ENCODE assay signal across 8 cellular contexts in genomic region chr3:172512363-172512762, GRCh38. TPM values are rescaled to one million over a fixed set of nuclear protein-coding genes. Genes with fewer than 3 reads are reported as not detected.
DNase-seq lines count a peak whose midpoint lies in the region; ATAC-seq and TF ChIP-seq lines count a peak whose summit lies in the region.

No MANE protein-coding gene starts in this region.

- H3K4me1 Mint-ChIP-seq in CD4-positive, alpha-beta memory T cell: peaks cover 61 to 91% (median 76%) of the 10 kb centered on the region in 4 donors
- peaks cover 62% of the 10 kb centered on the region for H3K4me1 Mint-ChIP-seq in activated T-helper 17 cell treated with anti-CD3 and anti-CD28 coated beads, Interleukin-2, amount 50 U/mL, for 72 hours
- peaks cover 5 to 7% of the 10 kb centered on the region in 2 experiments; a peak in 1 of 4 replicates for H3K4me1 Mint-ChIP-seq in H9

- H3K27ac Mint-ChIP-seq in CD4-positive, alpha-beta memory T cell: peak overlapping the region; percentile 91 to 98 (median 95)
- H3K27ac Mint-ChIP-seq in activated T-helper 17 cell treated with anti-CD3 and anti-CD28 coated beads, Interleukin-2, amount 50 U/mL, for 72 hours: peak overlapping the region; percentile 82
- no peak overlapping the region; a peak in 1 of 7 replicates for H3K27ac Mint-ChIP-seq in H9

- H4K8ac ChIP-seq in H9 (replicated peaks; ENCODE audit: insufficient read length, low read depth, low read length): no peak overlapping the region

- H3K4ac ChIP-seq in H9 (ENCODE audit: low read depth, low read length): no peak overlapping the region

- H2BK120ac ChIP-seq in H9 (ENCODE audit: low read depth, low read length, poor library complexity, severe bottlenecking): no peak overlapping the region

- H3K79me1 ChIP-seq in H9 (ENCODE audit: insufficient read depth, low read depth, low read length, poor library complexity, severe bottlenecking): no peaks in the 10 kb centered on the region

- peaks cover 33% of the 10 kb centered on the region for H3K36me3 ChIP-seq in CD4-positive, alpha-beta memory T cell (ENCODE audit: insufficient read depth, low read length)
- no peaks in the 10 kb centered on the region for H3K36me3 ChIP-seq in MM.1S (replicated peaks; ENCODE audit: insufficient read depth, low read length)
- H3K36me3 ChIP-seq in right lobe of liver: peaks cover 0 to 71% (median 24%) of the 10 kb centered on the region in 4 donors
- H3K36me3 ChIP-seq in subcutaneous abdominal adipose tissue (ENCODE audit: control insufficient read depth in 5 of 5, insufficient read depth in 5 of 5, low read length in 5 of 5): peaks cover 34 to 68% (median 58%) of the 10 kb centered on the region in 5 donors
- peaks cover 0 to 52% of the 10 kb centered on the region in 2 donors for H3K36me3 ChIP-seq in vagina

- no peak overlapping the region for H2BK12ac ChIP-seq in H9 (ENCODE audit: insufficient read length, low read depth, low read length)

- no peaks in the 10 kb centered on the region for H3K23me2 ChIP-seq in H9 (ENCODE audit: insufficient read length, low read depth, low read length, poor library complexity, severe bottlenecking)

- H4K5ac ChIP-seq in H9 (ENCODE audit: insufficient read length, low read depth, low read length): no peak overlapping the region

- no peak overlapping the region for H3K56ac ChIP-seq in H9 (ENCODE audit: insufficient read length, low read depth, low read length)

- H3K79me2 ChIP-seq in MM.1S (ENCODE audit: low read length) (no peaks in the 10 kb centered on the region), H9 (ENCODE audit: insufficient read depth, low read length) (no peaks in the 10 kb centered on the region)

- H2BK15ac ChIP-seq in H9 (ENCODE audit: low read depth, low read length): no peak overlapping the region

- H2AK5ac ChIP-seq in H9 (ENCODE audit: insufficient read length, low read length): no peak overlapping the region

- H2BK5ac ChIP-seq in H9 (ENCODE audit: insufficient read length, low read length): no peak overlapping the region

- DNase-seq in CD4-positive, alpha-beta memory T cell: peak; percentile 46 to 76 (median 58)
- DNase-seq in MM.1S: peak; percentile 39
- DNase-seq in right lobe of liver: peak; percentile 63 to 83 (median 71)
- DNase-seq in vagina (ENCODE audit: extremely low spot score in 2 of 2): no peak
- DNase-seq in H9: no peak

- no peak overlapping the region for H2BK20ac ChIP-seq in H9 (ENCODE audit: low read depth, low read length, poor library complexity, severe bottlenecking)

- H3F3A ChIP-seq in MM.1S (ENCODE audit: insufficient read depth, low read length): peaks cover 3% of the 10 kb centered on the region; the same call in 1 of the 2 replicates

- no peaks in the 10 kb centered on the region for H3K27me3 Mint-ChIP-seq in CD4-positive, alpha-beta memory T cell
- H3K27me3 Mint-ChIP-seq in activated T-helper 17 cell treated with anti-CD3 and anti-CD28 coated beads, Interleukin-2, amount 50 U/mL, for 72 hours: no peaks in the 10 kb centered on the region
- peaks cover 4% of the 10 kb centered on the region; the same call in 1 of the 2 replicates for H3K27me3 Mint-ChIP-seq in H9 (ENCODE audit: low read depth)

- H3K27ac ChIP-seq in CD4-positive, alpha-beta memory T cell (ENCODE audit: low read depth, low read length): peak overlapping the region; percentile 50
- H3K27ac ChIP-seq in MM.1S (ENCODE audit: low read length): peak overlapping the region; percentile 13; the same call in 1 of the 2 replicates
- peak overlapping the region in 2 of 3 donors; percentile 38 to 49 for H3K27ac ChIP-seq in right lobe of liver
- H3K27ac ChIP-seq in subcutaneous abdominal adipose tissue (ENCODE audit: low read depth, low read length): peak overlapping the region; percentile 75
- H3K27ac ChIP-seq in vagina: no peak overlapping the region
- H3K27ac ChIP-seq in H9 (ENCODE audit: insufficient read length, low read depth, low read length): no peak overlapping the region

- H3K14ac ChIP-seq in H9 (ENCODE audit: insufficient read depth, low read length): no peak overlapping the region

- H3K23ac ChIP-seq in H9 (ENCODE audit: insufficient read length, low read depth, low read length): no peak overlapping the region

- H3K9ac ChIP-seq in MM.1S (ENCODE audit: low read length): no peak overlapping the region
- peak overlapping the region in 1 of 5 donors; percentile 18 for H3K9ac ChIP-seq in subcutaneous abdominal adipose tissue (ENCODE audit: low read length in 5 of 5)
- H3K9ac ChIP-seq in H9 (ENCODE audit: extremely low read depth, insufficient read length, low read length): no peak overlapping the region

- no peaks in the 10 kb centered on the region for H3K9me2 ChIP-seq in MM.1S (replicated peaks; ENCODE audit: insufficient read depth, low read length)

- H3K9me3 ChIP-seq in CD4-positive, alpha-beta memory T cell (ENCODE audit: control insufficient read depth in 1 of 2, low read length in 2 of 2): no peaks in the 10 kb centered on the region
- no peaks in the 10 kb centered on the region for H3K9me3 ChIP-seq in MM.1S (replicated peaks; ENCODE audit: insufficient read depth, low read length)
- H3K9me3 ChIP-seq in right lobe of liver: no peaks in the 10 kb centered on the region
- H3K9me3 ChIP-seq in subcutaneous abdominal adipose tissue (ENCODE audit: control insufficient read depth in 5 of 5, low read length in 5 of 5): no peaks in the 10 kb centered on the region
- no peaks in the 10 kb centered on the region for H3K9me3 ChIP-seq in vagina
- no peaks in the 10 kb centered on the region for H3K9me3 ChIP-seq in H9 (ENCODE audit: control insufficient read depth, low read depth, low read length)

- no peaks in the 10 kb centered on the region for H3K9me3 Mint-ChIP-seq in CD4-positive, alpha-beta memory T cell
- H3K9me3 Mint-ChIP-seq in activated T-helper 17 cell treated with anti-CD3 and anti-CD28 coated beads, Interleukin-2, amount 50 U/mL, for 72 hours: no peaks in the 10 kb centered on the region
- H3K9me3 Mint-ChIP-seq in H9: no peaks in the 10 kb centered on the region; a peak in 1 of 5 replicates

- POLR2A ChIA-PET in CD4-positive, alpha-beta memory T cell (lab: Charles Lee; ENCODE audit: partially characterized antibody): interaction anchor here (0.8 to 5.7 kb wide), 7 partner anchors 8 to 84 kb away, joined by 4 to 74 read pairs (median 12); partner anchors contain the start of gene TNFSF10

- intact Hi-C loops in CD4-positive, alpha-beta memory T cell (cut with micrococcal nuclease): loop anchor here (1.0 to 5.0 kb wide), 3 partner anchors 11 to 80 kb away; partner anchors contain the start of gene TNFSF10
- intact Hi-C loops in right lobe of liver (cut with DNase I) (no loop called here), vagina (cut with DNase I) (loop anchor here (10.0 kb wide), 1 partner anchor 82 kb away; no protein-coding TSS in a partner anchor)

- no peak overlapping the region for H3K18ac ChIP-seq in H9 (ENCODE audit: insufficient read length, low read depth, low read length)

- TF ChIP-seq CTCF in MM.1S (IDR thresholded peaks at IDR 0.05; ENCODE audit: low read length) (no peak), right lobe of liver (IDR thresholded peaks at IDR 0.05) (no peak), vagina (IDR thresholded peaks at IDR 0.05) (no peak), H9 (conservative IDR thresholded peaks at IDR 0.05) (no peak)

- TF ChIP-seq POLR2A in right lobe of liver (IDR thresholded peaks at IDR 0.05) (no peak), vagina (IDR thresholded peaks at IDR 0.05) (no peak)

- peak overlapping the region; percentile 61 to 91 (median 82) for H3K4me3 Mint-ChIP-seq in CD4-positive, alpha-beta memory T cell
- H3K4me3 Mint-ChIP-seq in activated T-helper 17 cell treated with anti-CD3 and anti-CD28 coated beads, Interleukin-2, amount 50 U/mL, for 72 hours: peak overlapping the region; percentile 91
- H3K4me3 Mint-ChIP-seq in H9: no peak overlapping the region

- peaks cover 76% of the 10 kb centered on the region for H3K4me1 ChIP-seq in CD4-positive, alpha-beta memory T cell (ENCODE audit: insufficient read depth, low read length)
- H3K4me1 ChIP-seq in MM.1S (ENCODE audit: low read length) (peaks cover 26% of the 10 kb centered on the region), right lobe of liver (peaks cover 2 to 37% (median 15%) of the 10 kb centered on the region in 4 donors), subcutaneous abdominal adipose tissue (ENCODE audit: control insufficient read depth in 5 of 5, insufficient read depth in 5 of 5, low read length in 5 of 5) (peaks cover 11 to 51% (median 36%) of the 10 kb centered on the region in 5 donors), vagina (peaks cover 45% of the 10 kb centered on the region), H9 (ENCODE audit: insufficient read depth, low read length) (no peaks in the 10 kb centered on the region)

- WGBS in right lobe of liver (ENCODE audit: insufficient coverage, low coverage, low lambda C conversion rate, missing lambda C conversion rate): 28% methylated on average over 4 of the region's 4 CpGs
- no CpG with 5 or more reads among the region's 4 CpGs for WGBS in H9 (ENCODE audit: extremely low coverage, insufficient read length, low lambda C conversion rate)

- CTCF ChIA-PET in CD4-positive, alpha-beta memory T cell (lab: Charles Lee; ENCODE audit: partially characterized antibody): interaction anchor here (1.6 to 13.9 kb wide), 3 partner anchors 18 to 82 kb away, joined by 6 to 174 read pairs (median 6); no protein-coding TSS in a partner anchor

- H3K27me3 ChIP-seq in CD4-positive, alpha-beta memory T cell (ENCODE audit: insufficient read depth, low read length): no peaks in the 10 kb centered on the region
- H3K27me3 ChIP-seq in MM.1S (replicated peaks; ENCODE audit: insufficient read depth, low read length) (no peaks in the 10 kb centered on the region), right lobe of liver (no peaks in the 10 kb centered on the region), subcutaneous abdominal adipose tissue (ENCODE audit: control insufficient read depth in 5 of 5, insufficient read depth in 4 of 5, low read length in 5 of 5) (no peaks in the 10 kb centered on the region), vagina (no peaks in the 10 kb centered on the region), H9 (ENCODE audit: insufficient read depth, low read length) (no peaks in the 10 kb centered on the region)

- H3K4me2 ChIP-seq in MM.1S (ENCODE audit: low read depth, low read length): peak overlapping the region; percentile 28; the same call in 1 of the 2 replicates
- H3K4me2 ChIP-seq in H9 (ENCODE audit: insufficient read depth, insufficient read length, low read length): no peak overlapping the region

- H2AFZ ChIP-seq in MM.1S (ENCODE audit: low read length) (no peak overlapping the region), H9 (ENCODE audit: low read length) (no peak overlapping the region)

- ATAC-seq in GM21528 (IDR thresholded peaks at IDR 0.05; ENCODE audit: low FRiP score, unreplicated experiment) (peak; percentile 76), right lobe of liver (peak; percentile 39 to 70 (median 47))
- peak; percentile 73 for ATAC-seq in activated T-helper 17 cell treated with anti-CD3 and anti-CD28 coated beads, Interleukin-2, amount 50 U/mL, for 72 hours (replicated peaks)

- H4K91ac ChIP-seq in H9 (ENCODE audit: insufficient read length, low read depth, low read length): no peak overlapping the region

- H4K20me1 ChIP-seq in MM.1S (ENCODE audit: insufficient read depth, low read length): no peaks in the 10 kb centered on the region
- no peaks in the 10 kb centered on the region for H4K20me1 ChIP-seq in H9 (ENCODE audit: control insufficient read depth, insufficient read depth, insufficient read length)

- H3K4me3 ChIP-seq in CD4-positive, alpha-beta memory T cell (ENCODE audit: low read length in 2 of 2): peak overlapping the region in 1 of 2 donors; percentile 22
- H3K4me3 ChIP-seq in MM.1S (ENCODE audit: low read length): 0 out of 2 replicates have a peak overlapping the region, but pooled peaks have one; percentile 5
- H3K4me3 ChIP-seq in right lobe of liver: no peak overlapping the region
- H3K4me3 ChIP-seq in subcutaneous abdominal adipose tissue (ENCODE audit: low read depth in 1 of 5, low read length in 5 of 5): no peak overlapping the region
- H3K4me3 ChIP-seq in vagina: no peak overlapping the region

- peaks cover 79 to 89% of the 10 kb centered on the region in 2 donors for H3K36me3 Mint-ChIP-seq in CD4-positive, alpha-beta memory T cell
- peaks cover 94% of the 10 kb centered on the region for H3K36me3 Mint-ChIP-seq in activated T-helper 17 cell treated with anti-CD3 and anti-CD28 coated beads, Interleukin-2, amount 50 U/mL, for 72 hours (ENCODE audit: low read depth)
- no peaks in the 10 kb centered on the region for H3K36me3 Mint-ChIP-seq in H9 (ENCODE audit: insufficient read depth in 1 of 3, low read depth in 3 of 3)

- no peak overlapping the region for H3T11ph ChIP-seq in H9 (ENCODE audit: low read length)

RNA-seq across cellular contexts. Expression of gene TNFSF10, which starts 10.9 kb away (rescaled TPM):
- total RNA-seq in CD4-positive, alpha-beta memory T cell: 10 to 100 TPM; 63.4 to 65.6 TPM
- polyA plus RNA-seq in CD4-positive, alpha-beta memory T cell: 100 to 1,000 TPM in 1 of 2 donors, 10 to 100 TPM in 1; 89.4 to 107 TPM
- total RNA-seq in activated T-helper 17 cell treated with anti-CD3 and anti-CD28 coated beads, Interleukin-2, amount 50 U/mL, for 72 hours: 10 to 100 TPM; 33.6 to 36.1 TPM
- total RNA-seq in right lobe of liver (10 to 100 TPM; 12.9 to 57.6 (median 40.0) TPM), vagina (92.8 TPM), H9 (2021) (not detected in 2 replicates)

Comparison
In these comparisons a context has a peak if more than half of its experiments do, and no peak if none do; other contexts are left out.
1. DNase-seq: peak in CD4-positive, alpha-beta memory T cell (5 of 5), MM.1S (single experiment) and right lobe of liver (3 of 3); none in vagina (0 of 2) and H9 (single experiment).
2. H3K27ac ChIP-seq: peak in CD4-positive, alpha-beta memory T cell (single experiment), MM.1S (single experiment), right lobe of liver (2 of 3) and subcutaneous abdominal adipose tissue (single experiment); none in vagina (single experiment) and H9 (single experiment).
3. H3K27ac Mint-ChIP-seq: peak in CD4-positive, alpha-beta memory T cell (7 of 7) and activated T-helper 17 cell treated with anti-CD3 and anti-CD28 coated beads, Interleukin-2, amount 50 U/mL, for 72 hours (single experiment); none in H9 (0 of 3).
4. H3K4me3 Mint-ChIP-seq: peak in CD4-positive, alpha-beta memory T cell (8 of 8) and activated T-helper 17 cell treated with anti-CD3 and anti-CD28 coated beads, Interleukin-2, amount 50 U/mL, for 72 hours (single experiment); none in H9 (0 of 2).
5. RNA of gene TNFSF10, which starts 10.9 kb away (total RNA-seq): 92.8 TPM in vagina (single experiment), 63.4 to 65.6 TPM in CD4-positive, alpha-beta memory T cell, 12.9 to 57.6 TPM in right lobe of liver and 33.6 to 36.1 TPM in activated T-helper 17 cell treated with anti-CD3 and anti-CD28 coated beads, Interleukin-2, amount 50 U/mL, for 72 hours; not detected in H9; every median in the first group is over 10 times any median in the second.
6. intact Hi-C loops: an anchor here in CD4-positive, alpha-beta memory T cell (1.0 to 5.0 kb wide) and vagina (10.0 kb wide); none called in right lobe of liver.
7. Peak in every context shown above with its lines, with median percentiles within 50 percentile points of each other: ATAC-seq.